ENCODE assay signal across 1 cellular context in genomic region chr21:46598563-46599250, GRCh38.
TF ChIP-seq lines count a peak whose summit lies in the region.

No MANE protein-coding gene starts in this region.

TF ChIP-seq in GM23338, 12 proteins besides CTCF, POLR2A, EP300 and RAD21 (continued from another document):
- no peak for TF ChIP-seq REST (IDR thresholded peaks at IDR 0.05; ENCODE audit: unreplicated experiment)
- TF ChIP-seq NANOG (IDR thresholded peaks at IDR 0.05; ENCODE audit: borderline replicate concordance): no peak
